Comparison of ENCODE assay signal across 1 cellular context in the genomic region with DNA sequence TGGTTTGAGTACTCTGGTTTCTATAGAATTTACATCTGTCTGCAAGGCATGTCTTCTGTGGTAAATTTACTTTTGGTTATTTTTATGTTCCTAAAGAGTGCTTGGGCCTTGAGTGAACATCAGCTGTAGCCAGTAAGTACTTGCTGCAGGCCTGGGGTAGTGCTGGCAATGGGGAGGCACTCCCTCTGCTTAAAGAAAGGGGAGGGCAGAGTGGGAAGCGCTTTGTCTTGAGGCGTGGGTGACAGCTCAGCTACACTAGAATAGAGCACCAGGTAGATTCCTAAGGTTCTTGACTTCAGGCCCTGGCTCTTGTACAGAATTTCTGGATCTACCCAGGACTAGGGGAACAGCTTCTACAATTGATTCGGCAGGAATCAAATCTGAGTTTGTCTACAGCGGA.
TF ChIP-seq lines count a peak whose summit lies in the region.

No MANE protein-coding gene starts in this region.

TF ChIP-seq in GM23338, 12 proteins besides CTCF, POLR2A, EP300 and RAD21 (continued from another document):
- TF ChIP-seq, protein P1, sequence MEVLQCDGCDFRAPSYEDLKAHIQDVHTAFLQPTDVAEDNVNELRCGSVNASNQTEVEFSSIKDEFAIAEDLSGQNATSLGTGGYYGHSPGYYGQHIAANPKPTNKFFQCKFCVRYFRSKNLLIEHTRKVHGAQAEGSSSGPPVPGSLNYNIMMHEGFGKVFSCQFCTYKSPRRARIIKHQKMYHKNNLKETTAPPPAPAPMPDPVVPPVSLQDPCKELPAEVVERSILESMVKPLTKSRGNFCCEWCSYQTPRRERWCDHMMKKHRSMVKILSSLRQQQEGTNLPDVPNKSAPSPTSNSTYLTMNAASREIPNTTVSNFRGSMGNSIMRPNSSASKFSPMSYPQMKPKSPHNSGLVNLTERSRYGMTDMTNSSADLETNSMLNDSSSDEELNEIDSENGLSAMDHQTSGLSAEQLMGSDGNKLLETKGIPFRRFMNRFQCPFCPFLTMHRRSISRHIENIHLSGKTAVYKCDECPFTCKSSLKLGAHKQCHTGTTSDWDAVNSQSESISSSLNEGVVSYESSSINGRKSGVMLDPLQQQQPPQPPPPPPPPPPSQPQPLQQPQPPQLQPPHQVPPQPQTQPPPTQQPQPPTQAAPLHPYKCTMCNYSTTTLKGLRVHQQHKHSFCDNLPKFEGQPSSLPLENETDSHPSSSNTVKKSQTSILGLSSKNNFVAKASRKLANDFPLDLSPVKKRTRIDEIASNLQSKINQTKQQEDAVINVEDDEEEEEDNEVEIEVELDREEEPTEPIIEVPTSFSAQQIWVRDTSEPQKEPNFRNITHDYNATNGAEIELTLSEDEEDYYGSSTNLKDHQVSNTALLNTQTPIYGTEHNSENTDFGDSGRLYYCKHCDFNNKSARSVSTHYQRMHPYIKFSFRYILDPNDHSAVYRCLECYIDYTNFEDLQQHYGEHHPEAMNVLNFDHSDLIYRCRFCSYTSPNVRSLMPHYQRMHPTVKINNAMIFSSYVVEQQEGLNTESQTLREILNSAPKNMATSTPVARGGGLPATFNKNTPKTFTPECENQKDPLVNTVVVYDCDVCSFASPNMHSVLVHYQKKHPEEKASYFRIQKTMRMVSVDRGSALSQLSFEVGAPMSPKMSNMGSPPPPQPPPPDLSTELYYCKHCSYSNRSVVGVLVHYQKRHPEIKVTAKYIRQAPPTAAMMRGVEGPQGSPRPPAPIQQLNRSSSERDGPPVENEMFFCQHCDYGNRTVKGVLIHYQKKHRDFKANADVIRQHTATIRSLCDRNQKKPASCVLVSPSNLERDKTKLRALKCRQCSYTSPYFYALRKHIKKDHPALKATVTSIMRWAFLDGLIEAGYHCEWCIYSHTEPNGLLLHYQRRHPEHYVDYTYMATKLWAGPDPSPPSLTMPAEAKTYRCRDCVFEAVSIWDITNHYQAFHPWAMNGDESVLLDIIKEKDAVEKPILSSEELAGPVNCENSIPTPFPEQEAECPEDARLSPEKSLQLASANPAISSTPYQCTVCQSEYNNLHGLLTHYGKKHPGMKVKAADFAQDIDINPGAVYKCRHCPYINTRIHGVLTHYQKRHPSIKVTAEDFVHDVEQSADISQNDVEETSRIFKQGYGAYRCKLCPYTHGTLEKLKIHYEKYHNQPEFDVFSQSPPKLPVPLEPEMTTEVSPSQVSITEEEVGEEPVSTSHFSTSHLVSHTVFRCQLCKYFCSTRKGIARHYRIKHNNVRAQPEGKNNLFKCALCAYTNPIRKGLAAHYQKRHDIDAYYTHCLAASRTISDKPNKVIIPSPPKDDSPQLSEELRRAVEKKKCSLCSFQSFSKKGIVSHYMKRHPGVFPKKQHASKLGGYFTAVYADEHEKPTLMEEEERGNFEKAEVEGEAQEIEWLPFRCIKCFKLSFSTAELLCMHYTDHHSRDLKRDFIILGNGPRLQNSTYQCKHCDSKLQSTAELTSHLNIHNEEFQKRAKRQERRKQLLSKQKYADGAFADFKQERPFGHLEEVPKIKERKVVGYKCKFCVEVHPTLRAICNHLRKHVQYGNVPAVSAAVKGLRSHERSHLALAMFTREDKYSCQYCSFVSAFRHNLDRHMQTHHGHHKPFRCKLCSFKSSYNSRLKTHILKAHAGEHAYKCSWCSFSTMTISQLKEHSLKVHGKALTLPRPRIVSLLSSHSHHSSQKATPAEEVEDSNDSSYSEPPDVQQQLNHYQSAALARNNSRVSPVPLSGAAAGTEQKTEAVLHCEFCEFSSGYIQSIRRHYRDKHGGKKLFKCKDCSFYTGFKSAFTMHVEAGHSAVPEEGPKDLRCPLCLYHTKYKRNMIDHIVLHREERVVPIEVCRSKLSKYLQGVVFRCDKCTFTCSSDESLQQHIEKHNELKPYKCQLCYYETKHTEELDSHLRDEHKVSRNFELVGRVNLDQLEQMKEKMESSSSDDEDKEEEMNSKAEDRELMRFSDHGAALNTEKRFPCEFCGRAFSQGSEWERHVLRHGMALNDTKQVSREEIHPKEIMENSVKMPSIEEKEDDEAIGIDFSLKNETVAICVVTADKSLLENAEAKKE (CRISPR knock-in tag; IDR thresholded peaks at IDR 0.05), result no peak
- TF ChIP-seq EZH2phosphoT487 (IDR thresholded peaks at IDR 0.05; ENCODE audit: unreplicated experiment) (no peak), ZNF331 (CRISPR knock-in tag; IDR thresholded peaks at IDR 0.05; ENCODE audit: low read depth) (no peak)
- TF ChIP-seq, protein P2, sequence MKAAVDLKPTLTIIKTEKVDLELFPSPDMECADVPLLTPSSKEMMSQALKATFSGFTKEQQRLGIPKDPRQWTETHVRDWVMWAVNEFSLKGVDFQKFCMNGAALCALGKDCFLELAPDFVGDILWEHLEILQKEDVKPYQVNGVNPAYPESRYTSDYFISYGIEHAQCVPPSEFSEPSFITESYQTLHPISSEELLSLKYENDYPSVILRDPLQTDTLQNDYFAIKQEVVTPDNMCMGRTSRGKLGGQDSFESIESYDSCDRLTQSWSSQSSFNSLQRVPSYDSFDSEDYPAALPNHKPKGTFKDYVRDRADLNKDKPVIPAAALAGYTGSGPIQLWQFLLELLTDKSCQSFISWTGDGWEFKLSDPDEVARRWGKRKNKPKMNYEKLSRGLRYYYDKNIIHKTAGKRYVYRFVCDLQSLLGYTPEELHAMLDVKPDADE (IDR thresholded peaks at IDR 0.05), result no peak
